ENCODE assay signal across 8 cellular contexts in the genomic region with DNA sequence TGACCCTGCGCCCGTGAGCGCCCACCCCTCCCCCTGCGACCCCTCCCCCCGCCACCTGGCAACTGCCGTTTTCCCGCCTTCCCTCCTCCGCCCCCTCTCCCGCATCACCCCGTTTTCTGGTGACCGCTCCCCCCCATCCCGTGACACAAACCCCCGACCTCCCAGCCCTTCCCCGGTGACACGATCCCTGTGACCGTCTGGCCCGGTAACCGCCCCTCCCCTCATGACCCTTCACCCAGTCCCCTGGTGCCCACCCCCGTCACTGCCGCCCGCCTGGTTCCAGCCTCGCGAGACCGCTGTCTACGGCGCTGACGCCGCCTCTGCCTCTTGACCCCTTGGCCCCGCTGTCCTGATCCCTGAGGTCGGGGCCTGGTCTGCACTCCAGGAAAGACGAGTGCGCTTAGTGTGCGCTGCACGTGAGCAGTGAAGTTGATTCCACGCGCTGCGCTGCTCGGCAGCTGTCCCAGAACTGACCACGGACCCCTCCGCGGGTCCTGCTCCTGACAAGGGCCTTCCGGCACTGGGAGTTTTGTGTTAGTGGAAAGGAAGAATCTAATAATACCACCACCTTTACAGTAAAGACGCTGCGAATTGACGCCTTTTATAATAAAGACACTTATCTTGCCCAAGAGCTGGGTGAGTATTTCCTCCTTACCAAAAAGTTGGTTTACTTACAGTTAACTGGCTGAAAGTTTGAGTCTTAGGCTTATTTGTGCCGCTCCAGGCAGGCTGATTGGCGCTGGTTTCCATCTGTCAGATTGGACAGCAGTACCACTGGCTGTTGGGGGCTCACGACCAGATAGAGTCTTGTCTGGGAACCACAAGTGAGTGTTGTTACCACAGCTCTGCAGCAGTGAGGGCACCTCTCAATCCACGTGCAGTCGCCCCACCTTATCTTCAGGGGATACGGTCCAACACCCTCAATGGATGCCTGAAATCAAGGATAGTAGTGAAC. TPM values are rescaled to one million over a fixed set of nuclear protein-coding genes. Genes with fewer than 3 reads are reported as not detected.
DNase-seq lines count a peak whose midpoint lies in the region; ATAC-seq and TF ChIP-seq lines count a peak whose summit lies in the region.

No MANE protein-coding gene starts in this region.

- TF ChIP-seq CTCF in heart right ventricle (IDR thresholded peaks at IDR 0.05) = no peak
- TF ChIP-seq CTCF in psoas muscle (IDR thresholded peaks at IDR 0.05) = no peak

- H3K36me3 ChIP-seq in heart right ventricle (peaks cover 0 to 19% (median 0%) of the 10 kb centered on the region in 9 donors), psoas muscle (ENCODE audit: insufficient read depth in 1 of 2, low read depth in 1 of 2) (peaks cover 0 to 10% of the 10 kb centered on the region in 2 donors)

- DNase-seq in EL = peak; percentile 57
- DNase-seq in SK-MEL-5 (ENCODE audit: low read depth, low spot score) = peak; percentile 56
- DNase-seq in activated naive CD8-positive, alpha-beta T cell treated with anti-CD3 and anti-CD28 coated beads, Interleukin-2, amount 10 ng/mL, durations not matched to agents 7 days and 5 days = peak; percentile 70
- DNase-seq in heart right ventricle = peak; percentile 73
- peak; percentile 74 to 86 for DNase-seq in psoas muscle
- no peak for DNase-seq in NAMALWA (ENCODE audit: low spot score)

- peaks cover 35% of the 10 kb centered on the region for H3K4me1 Mint-ChIP-seq in activated naive CD8-positive, alpha-beta T cell treated with anti-CD3 and anti-CD28 coated beads, Interleukin-2, amount 10 ng/mL, durations not matched to agents 7 days and 5 days

- no peaks in the 10 kb centered on the region for H3K9me3 Mint-ChIP-seq in activated naive CD8-positive, alpha-beta T cell treated with anti-CD3 and anti-CD28 coated beads, Interleukin-2, amount 10 ng/mL, durations not matched to agents 7 days and 5 days

- intact Hi-C loops in heart right ventricle (cut with DNase I) = loop anchor here in 1 of 10 donors (5.0 kb wide), 1 partner anchor 57 kb away; a partner anchor contains a TSS
- intact Hi-C loops in psoas muscle (cut with DNase I) = no loop called here

- H3K4me3 ChIP-seq in heart right ventricle (peak overlapping the region; percentile 72 to 99 (median 96)), psoas muscle (peak overlapping the region; percentile 90)

- ATAC-seq in HG03175 (IDR thresholded peaks at IDR 0.05; ENCODE audit: unreplicated experiment) = peak; percentile 28
- peak; percentile 24 for ATAC-seq in activated naive CD8-positive, alpha-beta T cell treated with anti-CD3 and anti-CD28 coated beads, Interleukin-2, amount 10 ng/mL, durations not matched to agents 7 days and 5 days (ENCODE audit: low read depth)
- ATAC-seq in heart right ventricle = peak; percentile 61 to 82 (median 74)
- ATAC-seq in psoas muscle = peak; percentile 53 to 74 (median 68)
- no peak for ATAC-seq in GM21367 (IDR thresholded peaks at IDR 0.05; ENCODE audit: unreplicated experiment)

- 7% methylated on average over 47 to 51 of the region's 51 CpGs for WGBS in heart right ventricle, 2 donors
- WGBS in psoas muscle, 3 donors = 6 to 9% (median 7%) methylated on average over 44 to 50 of the region's 51 CpGs

- peaks cover 28% of the 10 kb centered on the region for H3K36me3 Mint-ChIP-seq in activated naive CD8-positive, alpha-beta T cell treated with anti-CD3 and anti-CD28 coated beads, Interleukin-2, amount 10 ng/mL, durations not matched to agents 7 days and 5 days

- no peaks in the 10 kb centered on the region for H3K27me3 Mint-ChIP-seq in activated naive CD8-positive, alpha-beta T cell treated with anti-CD3 and anti-CD28 coated beads, Interleukin-2, amount 10 ng/mL, durations not matched to agents 7 days and 5 days

- peak overlapping the region; percentile 96 for H3K27ac Mint-ChIP-seq in activated naive CD8-positive, alpha-beta T cell treated with anti-CD3 and anti-CD28 coated beads, Interleukin-2, amount 10 ng/mL, durations not matched to agents 7 days and 5 days

- peak overlapping the region; percentile 47 to 96 (median 91) for H3K27ac ChIP-seq in heart right ventricle
- peak overlapping the region; percentile 95 for H3K27ac ChIP-seq in psoas muscle

- H3K9me3 ChIP-seq in heart right ventricle (no peaks in the 10 kb centered on the region), psoas muscle (no peaks in the 10 kb centered on the region)

- in situ Hi-C loops in SK-MEL-5 (cut with HindIII; ENCODE audit: low pct_unique_long_range_greater_than_20kb, low sequenced_read_pairs) = no loop called here

- H3K27me3 ChIP-seq in heart right ventricle (no peaks in the 10 kb centered on the region), psoas muscle (ENCODE audit: insufficient read depth in 3 of 3, low read length in 2 of 3) (no peaks in the 10 kb centered on the region)

- H3K4me3 Mint-ChIP-seq in activated naive CD8-positive, alpha-beta T cell treated with anti-CD3 and anti-CD28 coated beads, Interleukin-2, amount 10 ng/mL, durations not matched to agents 7 days and 5 days = peak overlapping the region; percentile 97

- H3K4me1 ChIP-seq in heart right ventricle (peaks cover 0 to 40% (median 20%) of the 10 kb centered on the region in 9 donors), psoas muscle (peaks cover 10% of the 10 kb centered on the region)

- POLR2A ChIA-PET in activated naive CD8-positive, alpha-beta T cell treated with anti-CD3 and anti-CD28 coated beads, Interleukin-2, amount 10 ng/mL, durations not matched to agents 7 days and 5 days (lab: Charles Lee) = interaction anchor here (1.0 kb wide), 1 partner anchor 156 kb away, joined by 3 read pairs; a partner anchor contains a TSS

RNA-seq across cellular contexts. Expression of a gene that starts 59.2 kb away (rescaled TPM):
- 10.0 and 11.1 TPM in 2 replicates for total RNA-seq in SK-MEL-5 (2014; rRNA removed; shearing (Covaris generic))
- 20.0 and 20.1 TPM in 2 replicates for polyA plus RNA-seq in SK-MEL-5 (2015; cell fraction: cytosol; rRNA removed)
- polyA plus RNA-seq in SK-MEL-5 (2015; cell fraction: nucleus; rRNA removed) = 97.6 and 104 TPM in 2 replicates
- total RNA-seq in activated naive CD8-positive, alpha-beta T cell treated with anti-CD3 and anti-CD28 coated beads, Interleukin-2, amount 10 ng/mL, durations not matched to agents 7 days and 5 days = 10 to 100 TPM; 31.9 to 33.5 TPM
- 10 to 100 TPM in 2 of 10 donors, 1 to 10 TPM in 8; 7.2 to 11.1 (median 8.6) TPM for total RNA-seq in heart right ventricle
- polyA plus RNA-seq in heart right ventricle = 10 to 100 TPM; 12.4 to 19.9 TPM
- 10 to 100 TPM in 3 of 4 donors, 1 to 10 TPM in 1; 7.3 to 17.1 (median 11.8) TPM for total RNA-seq in psoas muscle
- 10 to 100 TPM; 11.7 to 17.0 (median 14.8) TPM for polyA plus RNA-seq in psoas muscle

RNA-seq across cellular contexts. Expression of a gene that starts 59.3 kb away (rescaled TPM):
- total RNA-seq in SK-MEL-5 (2014; rRNA removed; shearing (Covaris generic)) = 11.4 and 12.1 TPM in 2 replicates
- polyA plus RNA-seq in SK-MEL-5 (2015; cell fraction: cytosol; rRNA removed) = 47.5 and 51.5 TPM in 2 replicates
- polyA plus RNA-seq in SK-MEL-5 (2015; cell fraction: nucleus; rRNA removed) = 40.8 and 51.6 TPM in 2 replicates
- 10 to 100 TPM; 29.3 to 29.4 TPM for total RNA-seq in activated naive CD8-positive, alpha-beta T cell treated with anti-CD3 and anti-CD28 coated beads, Interleukin-2, amount 10 ng/mL, durations not matched to agents 7 days and 5 days
- total RNA-seq in heart right ventricle (10 to 100 TPM in 3 of 10 donors, 1 to 10 TPM in 7; 7.4 to 13.8 (median 9.0) TPM), psoas muscle (10 to 100 TPM in 3 of 4 donors, 1 to 10 TPM in 1; 7.9 to 25.7 (median 17.7) TPM)
- polyA plus RNA-seq in heart right ventricle (10 to 100 TPM; 20.8 to 22.2 TPM), psoas muscle (10 to 100 TPM; 28.4 to 36.7 (median 30.8) TPM)
